1 cellular context compared by ENCODE assay signal in the genomic region with DNA sequence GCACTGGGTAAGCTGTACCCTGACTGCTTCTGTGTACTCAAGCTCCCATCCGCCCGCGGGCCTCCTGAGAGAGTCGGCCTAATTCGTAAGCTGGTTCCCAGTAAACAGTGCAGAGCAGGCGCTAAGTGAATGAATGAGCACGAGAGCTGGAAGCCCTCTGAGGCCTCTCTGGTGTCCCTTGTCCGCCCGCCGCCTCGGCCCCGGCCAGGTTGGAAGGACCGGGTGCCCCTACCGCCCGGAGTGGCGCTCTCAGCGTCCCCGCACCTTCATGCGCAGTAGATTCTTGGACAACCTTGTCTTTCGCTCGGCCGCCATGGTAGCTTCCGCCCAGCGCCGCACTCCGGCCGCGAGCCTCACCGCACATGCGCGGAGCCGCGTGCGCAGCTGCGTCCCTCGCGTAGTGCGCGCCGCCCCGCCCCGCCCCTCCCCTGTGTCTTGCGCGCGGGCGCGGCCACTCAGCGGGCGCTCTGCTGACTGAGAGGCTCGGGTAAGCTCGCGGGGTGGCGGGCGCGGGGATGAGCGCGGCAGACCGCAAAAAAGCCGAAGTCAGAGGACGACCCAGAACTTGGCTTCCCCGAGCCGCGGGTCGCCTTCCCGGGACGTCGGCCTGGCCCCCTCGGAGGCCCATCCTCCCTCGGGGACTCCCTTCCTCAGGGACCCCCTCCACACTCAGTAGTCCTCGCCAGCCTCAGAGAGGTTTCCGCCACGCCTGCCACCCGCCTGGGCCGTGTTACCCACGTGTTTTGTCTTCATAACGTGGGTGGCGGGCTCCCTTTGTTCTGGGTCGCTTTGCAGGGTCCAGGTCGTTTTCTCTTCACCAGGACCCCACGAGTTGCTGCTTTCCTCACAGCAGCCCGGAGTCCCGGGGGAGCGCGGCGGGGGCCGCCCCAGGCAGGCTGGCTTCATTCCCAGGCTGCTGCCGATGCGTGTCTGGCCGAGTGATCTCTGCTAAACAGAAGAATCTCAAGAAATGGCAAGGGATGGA.
TF ChIP-seq lines count a peak whose summit lies in the region.

A gene with protein sequence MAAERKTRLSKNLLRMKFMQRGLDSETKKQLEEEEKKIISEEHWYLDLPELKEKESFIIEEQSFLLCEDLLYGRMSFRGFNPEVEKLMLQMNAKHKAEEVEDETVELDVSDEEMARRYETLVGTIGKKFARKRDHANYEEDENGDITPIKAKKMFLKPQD (minus strand): TSS at position 364 of the 985 bp plus-strand sequence. CDS start 49 bp downstream, at position 315.

TF ChIP-seq in K562, 482 proteins besides CTCF, POLR2A, EP300 and RAD21 (continued from another document and continues in another):
- TF ChIP-seq, protein P1, sequence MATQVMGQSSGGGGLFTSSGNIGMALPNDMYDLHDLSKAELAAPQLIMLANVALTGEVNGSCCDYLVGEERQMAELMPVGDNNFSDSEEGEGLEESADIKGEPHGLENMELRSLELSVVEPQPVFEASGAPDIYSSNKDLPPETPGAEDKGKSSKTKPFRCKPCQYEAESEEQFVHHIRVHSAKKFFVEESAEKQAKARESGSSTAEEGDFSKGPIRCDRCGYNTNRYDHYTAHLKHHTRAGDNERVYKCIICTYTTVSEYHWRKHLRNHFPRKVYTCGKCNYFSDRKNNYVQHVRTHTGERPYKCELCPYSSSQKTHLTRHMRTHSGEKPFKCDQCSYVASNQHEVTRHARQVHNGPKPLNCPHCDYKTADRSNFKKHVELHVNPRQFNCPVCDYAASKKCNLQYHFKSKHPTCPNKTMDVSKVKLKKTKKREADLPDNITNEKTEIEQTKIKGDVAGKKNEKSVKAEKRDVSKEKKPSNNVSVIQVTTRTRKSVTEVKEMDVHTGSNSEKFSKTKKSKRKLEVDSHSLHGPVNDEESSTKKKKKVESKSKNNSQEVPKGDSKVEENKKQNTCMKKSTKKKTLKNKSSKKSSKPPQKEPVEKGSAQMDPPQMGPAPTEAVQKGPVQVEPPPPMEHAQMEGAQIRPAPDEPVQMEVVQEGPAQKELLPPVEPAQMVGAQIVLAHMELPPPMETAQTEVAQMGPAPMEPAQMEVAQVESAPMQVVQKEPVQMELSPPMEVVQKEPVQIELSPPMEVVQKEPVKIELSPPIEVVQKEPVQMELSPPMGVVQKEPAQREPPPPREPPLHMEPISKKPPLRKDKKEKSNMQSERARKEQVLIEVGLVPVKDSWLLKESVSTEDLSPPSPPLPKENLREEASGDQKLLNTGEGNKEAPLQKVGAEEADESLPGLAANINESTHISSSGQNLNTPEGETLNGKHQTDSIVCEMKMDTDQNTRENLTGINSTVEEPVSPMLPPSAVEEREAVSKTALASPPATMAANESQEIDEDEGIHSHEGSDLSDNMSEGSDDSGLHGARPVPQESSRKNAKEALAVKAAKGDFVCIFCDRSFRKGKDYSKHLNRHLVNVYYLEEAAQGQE (CRISPR knock-in tag; IDR thresholded peaks at IDR 0.05; ENCODE audit: low read depth): peak; percentile 74
- TF ChIP-seq POLR2AphosphoS5 (IDR thresholded peaks at IDR 0.05; ENCODE audit: control insufficient read depth, insufficient read depth, low read depth, low read length) (peak; percentile 43; the same call in 1 of the 2 replicates), FOXJ2 (tag; IDR thresholded peaks at IDR 0.05) (no peak), HCFC1 (IDR thresholded peaks at IDR 0.05; ENCODE audit: low read depth, low read length) (peak; percentile 35; the same call in 1 of the 2 replicates), ZNF23 (CRISPR knock-in tag; IDR thresholded peaks at IDR 0.05) (no peak), SMAD3 (CRISPR knock-in tag; conservative IDR thresholded peaks at IDR 0.05) (no peak), LCOR (CRISPR knock-in tag; IDR thresholded peaks at IDR 0.05) (peak; percentile 27; the same call in 1 of the 2 replicates), HDAC2 (IDR thresholded peaks at IDR 0.05) (0 out of 2 replicates have a peak, but pooled peaks have one; percentile 56), GTF2E2 (tag; IDR thresholded peaks at IDR 0.05) (no peak; the same call in 1 of the 2 replicates), SIX5 (IDR thresholded peaks at IDR 0.05; ENCODE audit: borderline replicate concordance in 1 of 2, insufficient read depth in 1 of 2, low read depth in 1 of 2, low read length in 2 of 2) (no peak), NBN (IDR thresholded peaks at IDR 0.05; ENCODE audit: low read depth) (peak; percentile 13; the same call in 1 of the 2 replicates), HDAC8 (tag; IDR thresholded peaks at IDR 0.05) (0 out of 2 replicates have a peak, but pooled peaks have one; percentile 17), ZNF583 (CRISPR knock-in tag; IDR thresholded peaks at IDR 0.05) (no peak; the same call in 1 of the 2 replicates), KDM2B (CRISPR knock-in tag; IDR thresholded peaks at IDR 0.05) (peak; percentile 100), ESRRA (IDR thresholded peaks at IDR 0.05; ENCODE audit: borderline replicate concordance, low read depth) (peak; percentile 79; the same call in 1 of the 2 replicates)
- TF ChIP-seq, protein P2, sequence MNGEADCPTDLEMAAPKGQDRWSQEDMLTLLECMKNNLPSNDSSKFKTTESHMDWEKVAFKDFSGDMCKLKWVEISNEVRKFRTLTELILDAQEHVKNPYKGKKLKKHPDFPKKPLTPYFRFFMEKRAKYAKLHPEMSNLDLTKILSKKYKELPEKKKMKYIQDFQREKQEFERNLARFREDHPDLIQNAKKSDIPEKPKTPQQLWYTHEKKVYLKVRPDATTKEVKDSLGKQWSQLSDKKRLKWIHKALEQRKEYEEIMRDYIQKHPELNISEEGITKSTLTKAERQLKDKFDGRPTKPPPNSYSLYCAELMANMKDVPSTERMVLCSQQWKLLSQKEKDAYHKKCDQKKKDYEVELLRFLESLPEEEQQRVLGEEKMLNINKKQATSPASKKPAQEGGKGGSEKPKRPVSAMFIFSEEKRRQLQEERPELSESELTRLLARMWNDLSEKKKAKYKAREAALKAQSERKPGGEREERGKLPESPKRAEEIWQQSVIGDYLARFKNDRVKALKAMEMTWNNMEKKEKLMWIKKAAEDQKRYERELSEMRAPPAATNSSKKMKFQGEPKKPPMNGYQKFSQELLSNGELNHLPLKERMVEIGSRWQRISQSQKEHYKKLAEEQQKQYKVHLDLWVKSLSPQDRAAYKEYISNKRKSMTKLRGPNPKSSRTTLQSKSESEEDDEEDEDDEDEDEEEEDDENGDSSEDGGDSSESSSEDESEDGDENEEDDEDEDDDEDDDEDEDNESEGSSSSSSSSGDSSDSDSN (IDR thresholded peaks at IDR 0.05; ENCODE audit: borderline replicate concordance in 1 of 2, low read depth in 2 of 2, low read length in 2 of 2): 0 out of 4 replicates have a peak, but pooled peaks of 1 of the 2 experiments have one; percentile 28
- TF ChIP-seq, protein P3, sequence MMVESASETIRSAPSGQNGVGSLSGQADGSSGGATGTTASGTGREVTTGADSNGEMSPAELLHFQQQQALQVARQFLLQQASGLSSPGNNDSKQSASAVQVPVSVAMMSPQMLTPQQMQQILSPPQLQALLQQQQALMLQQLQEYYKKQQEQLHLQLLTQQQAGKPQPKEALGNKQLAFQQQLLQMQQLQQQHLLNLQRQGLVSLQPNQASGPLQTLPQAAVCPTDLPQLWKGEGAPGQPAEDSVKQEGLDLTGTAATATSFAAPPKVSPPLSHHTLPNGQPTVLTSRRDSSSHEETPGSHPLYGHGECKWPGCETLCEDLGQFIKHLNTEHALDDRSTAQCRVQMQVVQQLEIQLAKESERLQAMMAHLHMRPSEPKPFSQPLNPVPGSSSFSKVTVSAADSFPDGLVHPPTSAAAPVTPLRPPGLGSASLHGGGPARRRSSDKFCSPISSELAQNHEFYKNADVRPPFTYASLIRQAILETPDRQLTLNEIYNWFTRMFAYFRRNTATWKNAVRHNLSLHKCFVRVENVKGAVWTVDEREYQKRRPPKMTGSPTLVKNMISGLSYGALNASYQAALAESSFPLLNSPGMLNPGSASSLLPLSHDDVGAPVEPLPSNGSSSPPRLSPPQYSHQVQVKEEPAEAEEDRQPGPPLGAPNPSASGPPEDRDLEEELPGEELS (CRISPR knock-in tag; IDR thresholded peaks at IDR 0.05; ENCODE audit: borderline replicate concordance): peak; percentile 87
- TF ChIP-seq, protein P4, sequence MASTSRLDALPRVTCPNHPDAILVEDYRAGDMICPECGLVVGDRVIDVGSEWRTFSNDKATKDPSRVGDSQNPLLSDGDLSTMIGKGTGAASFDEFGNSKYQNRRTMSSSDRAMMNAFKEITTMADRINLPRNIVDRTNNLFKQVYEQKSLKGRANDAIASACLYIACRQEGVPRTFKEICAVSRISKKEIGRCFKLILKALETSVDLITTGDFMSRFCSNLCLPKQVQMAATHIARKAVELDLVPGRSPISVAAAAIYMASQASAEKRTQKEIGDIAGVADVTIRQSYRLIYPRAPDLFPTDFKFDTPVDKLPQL (IDR thresholded peaks at IDR 0.05; ENCODE audit: extremely low read depth, insufficient read length): no peak
- TF ChIP-seq, protein P5, sequence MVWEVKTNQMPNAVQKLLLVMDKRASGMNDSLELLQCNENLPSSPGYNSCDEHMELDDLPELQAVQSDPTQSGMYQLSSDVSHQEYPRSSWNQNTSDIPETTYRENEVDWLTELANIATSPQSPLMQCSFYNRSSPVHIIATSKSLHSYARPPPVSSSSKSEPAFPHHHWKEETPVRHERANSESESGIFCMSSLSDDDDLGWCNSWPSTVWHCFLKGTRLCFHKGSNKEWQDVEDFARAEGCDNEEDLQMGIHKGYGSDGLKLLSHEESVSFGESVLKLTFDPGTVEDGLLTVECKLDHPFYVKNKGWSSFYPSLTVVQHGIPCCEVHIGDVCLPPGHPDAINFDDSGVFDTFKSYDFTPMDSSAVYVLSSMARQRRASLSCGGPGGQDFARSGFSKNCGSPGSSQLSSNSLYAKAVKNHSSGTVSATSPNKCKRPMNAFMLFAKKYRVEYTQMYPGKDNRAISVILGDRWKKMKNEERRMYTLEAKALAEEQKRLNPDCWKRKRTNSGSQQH (CRISPR knock-in tag; IDR thresholded peaks at IDR 0.05): peak; percentile 99
- TF ChIP-seq, protein P6, sequence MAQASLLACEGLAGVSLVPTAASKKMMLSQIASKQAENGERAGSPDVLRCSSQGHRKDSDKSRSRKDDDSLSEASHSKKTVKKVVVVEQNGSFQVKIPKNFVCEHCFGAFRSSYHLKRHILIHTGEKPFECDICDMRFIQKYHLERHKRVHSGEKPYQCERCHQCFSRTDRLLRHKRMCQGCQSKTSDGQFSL (CRISPR knock-in tag; IDR thresholded peaks at IDR 0.05): 0 out of 2 replicates have a peak, but pooled peaks have one; percentile 36
- TF ChIP-seq, protein P6 (tag; IDR thresholded peaks at IDR 0.05): no peak
- TF ChIP-seq, protein P7, sequence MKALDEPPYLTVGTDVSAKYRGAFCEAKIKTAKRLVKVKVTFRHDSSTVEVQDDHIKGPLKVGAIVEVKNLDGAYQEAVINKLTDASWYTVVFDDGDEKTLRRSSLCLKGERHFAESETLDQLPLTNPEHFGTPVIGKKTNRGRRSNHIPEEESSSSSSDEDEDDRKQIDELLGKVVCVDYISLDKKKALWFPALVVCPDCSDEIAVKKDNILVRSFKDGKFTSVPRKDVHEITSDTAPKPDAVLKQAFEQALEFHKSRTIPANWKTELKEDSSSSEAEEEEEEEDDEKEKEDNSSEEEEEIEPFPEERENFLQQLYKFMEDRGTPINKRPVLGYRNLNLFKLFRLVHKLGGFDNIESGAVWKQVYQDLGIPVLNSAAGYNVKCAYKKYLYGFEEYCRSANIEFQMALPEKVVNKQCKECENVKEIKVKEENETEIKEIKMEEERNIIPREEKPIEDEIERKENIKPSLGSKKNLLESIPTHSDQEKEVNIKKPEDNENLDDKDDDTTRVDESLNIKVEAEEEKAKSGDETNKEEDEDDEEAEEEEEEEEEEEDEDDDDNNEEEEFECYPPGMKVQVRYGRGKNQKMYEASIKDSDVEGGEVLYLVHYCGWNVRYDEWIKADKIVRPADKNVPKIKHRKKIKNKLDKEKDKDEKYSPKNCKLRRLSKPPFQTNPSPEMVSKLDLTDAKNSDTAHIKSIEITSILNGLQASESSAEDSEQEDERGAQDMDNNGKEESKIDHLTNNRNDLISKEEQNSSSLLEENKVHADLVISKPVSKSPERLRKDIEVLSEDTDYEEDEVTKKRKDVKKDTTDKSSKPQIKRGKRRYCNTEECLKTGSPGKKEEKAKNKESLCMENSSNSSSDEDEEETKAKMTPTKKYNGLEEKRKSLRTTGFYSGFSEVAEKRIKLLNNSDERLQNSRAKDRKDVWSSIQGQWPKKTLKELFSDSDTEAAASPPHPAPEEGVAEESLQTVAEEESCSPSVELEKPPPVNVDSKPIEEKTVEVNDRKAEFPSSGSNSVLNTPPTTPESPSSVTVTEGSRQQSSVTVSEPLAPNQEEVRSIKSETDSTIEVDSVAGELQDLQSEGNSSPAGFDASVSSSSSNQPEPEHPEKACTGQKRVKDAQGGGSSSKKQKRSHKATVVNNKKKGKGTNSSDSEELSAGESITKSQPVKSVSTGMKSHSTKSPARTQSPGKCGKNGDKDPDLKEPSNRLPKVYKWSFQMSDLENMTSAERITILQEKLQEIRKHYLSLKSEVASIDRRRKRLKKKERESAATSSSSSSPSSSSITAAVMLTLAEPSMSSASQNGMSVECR (CRISPR knock-in tag; IDR thresholded peaks at IDR 0.05): 0 out of 2 replicates have a peak, but pooled peaks have one; percentile 42
- TF ChIP-seq, protein P8, sequence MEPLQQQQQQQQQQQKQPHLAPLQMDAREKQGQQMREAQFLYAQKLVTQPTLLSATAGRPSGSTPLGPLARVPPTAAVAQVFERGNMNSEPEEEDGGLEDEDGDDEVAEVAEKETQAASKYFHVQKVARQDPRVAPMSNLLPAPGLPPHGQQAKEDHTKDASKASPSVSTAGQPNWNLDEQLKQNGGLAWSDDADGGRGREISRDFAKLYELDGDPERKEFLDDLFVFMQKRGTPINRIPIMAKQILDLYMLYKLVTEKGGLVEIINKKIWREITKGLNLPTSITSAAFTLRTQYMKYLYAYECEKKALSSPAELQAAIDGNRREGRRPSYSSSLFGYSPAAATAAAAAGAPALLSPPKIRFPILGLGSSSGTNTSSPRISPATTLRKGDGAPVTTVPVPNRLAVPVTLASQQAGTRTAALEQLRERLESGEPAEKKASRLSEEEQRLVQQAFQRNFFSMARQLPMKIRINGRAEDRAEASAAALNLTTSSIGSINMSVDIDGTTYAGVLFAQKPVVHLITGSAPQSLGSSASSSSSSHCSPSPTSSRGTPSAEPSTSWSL (CRISPR knock-in tag; IDR thresholded peaks at IDR 0.05; ENCODE audit: borderline replicate concordance): 0 out of 2 replicates have a peak, but pooled peaks have one; percentile 29
- TF ChIP-seq, protein P9, sequence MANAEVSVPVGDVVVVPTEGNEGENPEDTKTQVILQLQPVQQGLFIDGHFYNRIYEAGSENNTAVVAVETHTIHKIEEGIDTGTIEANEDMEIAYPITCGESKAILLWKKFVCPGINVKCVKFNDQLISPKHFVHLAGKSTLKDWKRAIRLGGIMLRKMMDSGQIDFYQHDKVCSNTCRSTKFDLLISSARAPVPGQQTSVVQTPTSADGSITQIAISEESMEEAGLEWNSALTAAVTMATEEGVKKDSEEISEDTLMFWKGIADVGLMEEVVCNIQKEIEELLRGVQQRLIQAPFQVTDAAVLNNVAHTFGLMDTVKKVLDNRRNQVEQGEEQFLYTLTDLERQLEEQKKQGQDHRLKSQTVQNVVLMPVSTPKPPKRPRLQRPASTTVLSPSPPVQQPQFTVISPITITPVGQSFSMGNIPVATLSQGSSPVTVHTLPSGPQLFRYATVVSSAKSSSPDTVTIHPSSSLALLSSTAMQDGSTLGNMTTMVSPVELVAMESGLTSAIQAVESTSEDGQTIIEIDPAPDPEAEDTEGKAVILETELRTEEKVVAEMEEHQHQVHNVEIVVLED (CRISPR knock-in tag; IDR thresholded peaks at IDR 0.05): peak; percentile 95
